In the genomic region with DNA sequence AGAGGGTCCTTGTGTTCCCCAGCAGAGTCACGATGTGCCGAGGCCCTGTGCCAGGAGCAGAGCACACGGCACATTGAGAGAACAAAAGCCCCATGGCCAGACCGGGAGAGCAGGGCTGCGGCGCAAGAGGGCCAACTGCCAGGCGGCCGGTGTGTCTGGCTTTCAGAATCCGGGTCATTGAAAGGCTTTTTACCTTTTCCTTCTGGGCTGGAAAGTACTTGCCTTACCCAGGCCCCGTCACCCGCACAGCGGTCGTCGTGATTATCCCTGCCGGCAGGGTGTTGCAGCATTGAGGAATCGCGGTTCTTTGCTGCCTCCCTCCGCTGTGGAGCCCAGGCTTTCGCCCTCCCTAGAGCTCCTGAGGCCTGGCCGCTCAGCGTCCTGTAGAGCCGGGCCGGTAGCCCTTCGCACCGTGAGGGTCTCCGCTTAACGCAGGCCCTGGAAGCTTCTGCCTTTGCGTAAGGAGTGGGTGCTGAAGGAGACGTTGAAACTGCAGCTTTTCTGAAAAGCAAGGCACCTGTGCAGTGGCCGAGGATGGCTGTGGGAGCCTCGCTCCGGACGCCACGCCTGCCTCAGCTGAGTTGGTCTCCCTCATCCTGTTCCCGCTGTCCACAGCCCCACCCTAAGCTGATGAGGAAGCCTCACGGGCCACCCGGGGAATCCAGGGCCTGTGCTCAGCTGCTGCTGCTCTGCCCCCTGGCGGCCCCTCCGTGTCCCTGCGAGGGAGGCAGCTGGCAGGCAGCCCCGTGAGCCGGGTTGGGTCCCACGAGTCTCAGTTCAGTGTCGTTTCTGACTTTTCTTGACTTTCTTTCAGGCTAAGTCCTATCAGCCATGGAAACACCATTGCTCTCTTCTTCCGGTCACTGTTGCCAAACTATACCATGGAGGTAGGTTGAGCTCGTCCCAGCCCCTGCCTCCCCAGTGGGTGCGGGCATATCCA, we compare ENCODE assay signal across 1 cellular context.
A peak's percentile ranks its signal among the peaks of the same experiment; 100 is the strongest.
TF ChIP-seq lines count a peak whose summit lies in the region.

No MANE protein-coding gene starts in this region.

TF ChIP-seq in HepG2, 621 proteins besides CTCF, POLR2A, EP300 and RAD21 (continued from another document and continues in another):
- TF ChIP-seq, protein P1, sequence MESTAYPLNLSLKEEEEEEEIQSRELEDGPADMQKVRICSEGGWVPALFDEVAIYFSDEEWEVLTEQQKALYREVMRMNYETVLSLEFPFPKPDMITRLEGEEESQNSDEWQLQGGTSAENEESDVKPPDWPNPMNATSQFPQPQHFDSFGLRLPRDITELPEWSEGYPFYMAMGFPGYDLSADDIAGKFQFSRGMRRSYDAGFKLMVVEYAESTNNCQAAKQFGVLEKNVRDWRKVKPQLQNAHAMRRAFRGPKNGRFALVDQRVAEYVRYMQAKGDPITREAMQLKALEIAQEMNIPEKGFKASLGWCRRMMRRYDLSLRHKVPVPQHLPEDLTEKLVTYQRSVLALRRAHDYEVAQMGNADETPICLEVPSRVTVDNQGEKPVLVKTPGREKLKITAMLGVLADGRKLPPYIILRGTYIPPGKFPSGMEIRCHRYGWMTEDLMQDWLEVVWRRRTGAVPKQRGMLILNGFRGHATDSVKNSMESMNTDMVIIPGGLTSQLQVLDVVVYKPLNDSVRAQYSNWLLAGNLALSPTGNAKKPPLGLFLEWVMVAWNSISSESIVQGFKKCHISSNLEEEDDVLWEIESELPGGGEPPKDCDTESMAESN (CRISPR knock-in tag; conservative IDR thresholded peaks at IDR 0.05) = no peak; the same call in 1 of the 2 replicates
- TF ChIP-seq HNF4A (CRISPR knock-in tag; IDR thresholded peaks at IDR 0.05) (no peak), ZNF543 (CRISPR knock-in tag; IDR thresholded peaks at IDR 0.05) (no peak), ZNF766 (CRISPR knock-in tag; IDR thresholded peaks at IDR 0.05; ENCODE audit: borderline replicate concordance) (no peak), ZNF749 (CRISPR knock-in tag; IDR thresholded peaks at IDR 0.05; ENCODE audit: borderline replicate concordance) (0 out of 2 replicates have a peak, but pooled peaks have one; percentile 65), ZNF367 (CRISPR knock-in tag; IDR thresholded peaks at IDR 0.05; ENCODE audit: borderline replicate concordance) (0 out of 2 replicates have a peak, but pooled peaks have one; percentile 19), ZFX (CRISPR knock-in tag; IDR thresholded peaks at IDR 0.05; ENCODE audit: low read depth) (peak; percentile 73; the same call in 1 of the 2 replicates), NFE2 (CRISPR knock-in tag; IDR thresholded peaks at IDR 0.05) (no peak), ZZZ3 (CRISPR knock-in tag; IDR thresholded peaks at IDR 0.05; ENCODE audit: borderline replicate concordance) (no peak), ZNF10 (CRISPR knock-in tag; IDR thresholded peaks at IDR 0.05; ENCODE audit: borderline replicate concordance, low read depth) (no peak), ZFP36L1 (CRISPR knock-in tag; IDR thresholded peaks at IDR 0.05) (no peak), NR2F2 (IDR thresholded peaks at IDR 0.05; ENCODE audit: borderline replicate concordance, low read depth) (no peak), SRSF4 (IDR thresholded peaks at IDR 0.05; ENCODE audit: low read depth, low read length, poor library complexity, severe bottlenecking) (no peak), ZFP1 (CRISPR knock-in tag; IDR thresholded peaks at IDR 0.05) (no peak), ZNF337 (CRISPR knock-in tag; IDR thresholded peaks at IDR 0.05; ENCODE audit: borderline replicate concordance, low read depth) (no peak), LCORL (IDR thresholded peaks at IDR 0.05) (no peak), LCORL (CRISPR knock-in tag; IDR thresholded peaks at IDR 0.05) (no peak), SIN3A (IDR thresholded peaks at IDR 0.05; ENCODE audit: borderline replicate concordance, low read depth, low read length) (no peak), MIXL1 (CRISPR knock-in tag; IDR thresholded peaks at IDR 0.05) (no peak), NRL (CRISPR knock-in tag; IDR thresholded peaks at IDR 0.05; ENCODE audit: borderline replicate concordance) (no peak), NCOA1 (CRISPR knock-in tag; IDR thresholded peaks at IDR 0.05) (no peak), IRX3 (CRISPR knock-in tag; IDR thresholded peaks at IDR 0.05; ENCODE audit: borderline replicate concordance, low read depth) (no peak), HOXD1 (CRISPR knock-in tag; IDR thresholded peaks at IDR 0.05) (0 out of 2 replicates have a peak, but pooled peaks have one; percentile 35), AGO2 (optimal IDR thresholded peaks at IDR 0.05; ENCODE audit: low read depth, low read length) (peak; percentile 96), PHF21A (CRISPR knock-in tag; IDR thresholded peaks at IDR 0.05) (no peak), RFXAP (CRISPR knock-in tag; IDR thresholded peaks at IDR 0.05; ENCODE audit: borderline replicate concordance) (no peak), MYC (CRISPR knock-in tag; IDR thresholded peaks at IDR 0.05; ENCODE audit: borderline replicate concordance) (peak; percentile 56), WIZ (CRISPR knock-in tag; IDR thresholded peaks at IDR 0.05) (peak; percentile 66; the same call in 1 of the 2 replicates), JUND (CRISPR knock-in tag; IDR thresholded peaks at IDR 0.05) (no peak)
- TF ChIP-seq, protein P2, sequence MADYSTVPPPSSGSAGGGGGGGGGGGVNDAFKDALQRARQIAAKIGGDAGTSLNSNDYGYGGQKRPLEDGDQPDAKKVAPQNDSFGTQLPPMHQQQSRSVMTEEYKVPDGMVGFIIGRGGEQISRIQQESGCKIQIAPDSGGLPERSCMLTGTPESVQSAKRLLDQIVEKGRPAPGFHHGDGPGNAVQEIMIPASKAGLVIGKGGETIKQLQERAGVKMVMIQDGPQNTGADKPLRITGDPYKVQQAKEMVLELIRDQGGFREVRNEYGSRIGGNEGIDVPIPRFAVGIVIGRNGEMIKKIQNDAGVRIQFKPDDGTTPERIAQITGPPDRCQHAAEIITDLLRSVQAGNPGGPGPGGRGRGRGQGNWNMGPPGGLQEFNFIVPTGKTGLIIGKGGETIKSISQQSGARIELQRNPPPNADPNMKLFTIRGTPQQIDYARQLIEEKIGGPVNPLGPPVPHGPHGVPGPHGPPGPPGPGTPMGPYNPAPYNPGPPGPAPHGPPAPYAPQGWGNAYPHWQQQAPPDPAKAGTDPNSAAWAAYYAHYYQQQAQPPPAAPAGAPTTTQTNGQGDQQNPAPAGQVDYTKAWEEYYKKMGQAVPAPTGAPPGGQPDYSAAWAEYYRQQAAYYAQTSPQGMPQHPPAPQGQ (CRISPR knock-in tag; IDR thresholded peaks at IDR 0.05; ENCODE audit: borderline replicate concordance) = no peak
- TF ChIP-seq, protein P3, sequence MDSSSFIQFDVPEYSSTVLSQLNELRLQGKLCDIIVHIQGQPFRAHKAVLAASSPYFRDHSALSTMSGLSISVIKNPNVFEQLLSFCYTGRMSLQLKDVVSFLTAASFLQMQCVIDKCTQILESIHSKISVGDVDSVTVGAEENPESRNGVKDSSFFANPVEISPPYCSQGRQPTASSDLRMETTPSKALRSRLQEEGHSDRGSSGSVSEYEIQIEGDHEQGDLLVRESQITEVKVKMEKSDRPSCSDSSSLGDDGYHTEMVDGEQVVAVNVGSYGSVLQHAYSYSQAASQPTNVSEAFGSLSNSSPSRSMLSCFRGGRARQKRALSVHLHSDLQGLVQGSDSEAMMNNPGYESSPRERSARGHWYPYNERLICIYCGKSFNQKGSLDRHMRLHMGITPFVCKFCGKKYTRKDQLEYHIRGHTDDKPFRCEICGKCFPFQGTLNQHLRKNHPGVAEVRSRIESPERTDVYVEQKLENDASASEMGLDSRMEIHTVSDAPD (CRISPR knock-in tag; IDR thresholded peaks at IDR 0.05) = no peak
- TF ChIP-seq, protein P4, sequence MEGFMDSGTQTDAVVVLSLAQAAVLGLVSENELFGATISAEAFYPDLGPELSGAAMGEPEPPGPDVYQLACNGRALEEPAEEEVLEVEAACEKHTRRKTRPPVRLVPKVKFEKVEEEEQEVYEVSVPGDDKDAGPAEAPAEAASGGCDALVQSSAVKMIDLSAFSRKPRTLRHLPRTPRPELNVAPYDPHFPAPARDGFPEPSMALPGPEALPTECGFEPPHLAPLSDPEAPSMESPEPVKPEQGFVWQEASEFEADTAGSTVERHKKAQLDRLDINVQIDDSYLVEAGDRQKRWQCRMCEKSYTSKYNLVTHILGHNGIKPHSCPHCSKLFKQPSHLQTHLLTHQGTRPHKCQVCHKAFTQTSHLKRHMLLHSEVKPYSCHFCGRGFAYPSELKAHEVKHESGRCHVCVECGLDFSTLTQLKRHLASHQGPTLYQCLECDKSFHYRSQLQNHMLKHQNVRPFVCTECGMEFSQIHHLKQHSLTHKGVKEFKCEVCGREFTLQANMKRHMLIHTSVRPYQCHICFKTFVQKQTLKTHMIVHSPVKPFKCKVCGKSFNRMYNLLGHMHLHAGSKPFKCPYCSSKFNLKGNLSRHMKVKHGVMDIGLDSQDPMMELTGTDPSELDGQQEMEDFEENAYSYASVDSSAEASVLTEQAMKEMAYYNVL (CRISPR knock-in tag; IDR thresholded peaks at IDR 0.05; ENCODE audit: borderline replicate concordance) = no peak
- TF ChIP-seq, protein P5, sequence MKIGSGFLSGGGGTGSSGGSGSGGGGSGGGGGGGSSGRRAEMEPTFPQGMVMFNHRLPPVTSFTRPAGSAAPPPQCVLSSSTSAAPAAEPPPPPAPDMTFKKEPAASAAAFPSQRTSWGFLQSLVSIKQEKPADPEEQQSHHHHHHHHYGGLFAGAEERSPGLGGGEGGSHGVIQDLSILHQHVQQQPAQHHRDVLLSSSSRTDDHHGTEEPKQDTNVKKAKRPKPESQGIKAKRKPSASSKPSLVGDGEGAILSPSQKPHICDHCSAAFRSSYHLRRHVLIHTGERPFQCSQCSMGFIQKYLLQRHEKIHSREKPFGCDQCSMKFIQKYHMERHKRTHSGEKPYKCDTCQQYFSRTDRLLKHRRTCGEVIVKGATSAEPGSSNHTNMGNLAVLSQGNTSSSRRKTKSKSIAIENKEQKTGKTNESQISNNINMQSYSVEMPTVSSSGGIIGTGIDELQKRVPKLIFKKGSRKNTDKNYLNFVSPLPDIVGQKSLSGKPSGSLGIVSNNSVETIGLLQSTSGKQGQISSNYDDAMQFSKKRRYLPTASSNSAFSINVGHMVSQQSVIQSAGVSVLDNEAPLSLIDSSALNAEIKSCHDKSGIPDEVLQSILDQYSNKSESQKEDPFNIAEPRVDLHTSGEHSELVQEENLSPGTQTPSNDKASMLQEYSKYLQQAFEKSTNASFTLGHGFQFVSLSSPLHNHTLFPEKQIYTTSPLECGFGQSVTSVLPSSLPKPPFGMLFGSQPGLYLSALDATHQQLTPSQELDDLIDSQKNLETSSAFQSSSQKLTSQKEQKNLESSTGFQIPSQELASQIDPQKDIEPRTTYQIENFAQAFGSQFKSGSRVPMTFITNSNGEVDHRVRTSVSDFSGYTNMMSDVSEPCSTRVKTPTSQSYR (CRISPR knock-in tag; IDR thresholded peaks at IDR 0.05; ENCODE audit: borderline replicate concordance) = no peak
- TF ChIP-seq, protein P6, sequence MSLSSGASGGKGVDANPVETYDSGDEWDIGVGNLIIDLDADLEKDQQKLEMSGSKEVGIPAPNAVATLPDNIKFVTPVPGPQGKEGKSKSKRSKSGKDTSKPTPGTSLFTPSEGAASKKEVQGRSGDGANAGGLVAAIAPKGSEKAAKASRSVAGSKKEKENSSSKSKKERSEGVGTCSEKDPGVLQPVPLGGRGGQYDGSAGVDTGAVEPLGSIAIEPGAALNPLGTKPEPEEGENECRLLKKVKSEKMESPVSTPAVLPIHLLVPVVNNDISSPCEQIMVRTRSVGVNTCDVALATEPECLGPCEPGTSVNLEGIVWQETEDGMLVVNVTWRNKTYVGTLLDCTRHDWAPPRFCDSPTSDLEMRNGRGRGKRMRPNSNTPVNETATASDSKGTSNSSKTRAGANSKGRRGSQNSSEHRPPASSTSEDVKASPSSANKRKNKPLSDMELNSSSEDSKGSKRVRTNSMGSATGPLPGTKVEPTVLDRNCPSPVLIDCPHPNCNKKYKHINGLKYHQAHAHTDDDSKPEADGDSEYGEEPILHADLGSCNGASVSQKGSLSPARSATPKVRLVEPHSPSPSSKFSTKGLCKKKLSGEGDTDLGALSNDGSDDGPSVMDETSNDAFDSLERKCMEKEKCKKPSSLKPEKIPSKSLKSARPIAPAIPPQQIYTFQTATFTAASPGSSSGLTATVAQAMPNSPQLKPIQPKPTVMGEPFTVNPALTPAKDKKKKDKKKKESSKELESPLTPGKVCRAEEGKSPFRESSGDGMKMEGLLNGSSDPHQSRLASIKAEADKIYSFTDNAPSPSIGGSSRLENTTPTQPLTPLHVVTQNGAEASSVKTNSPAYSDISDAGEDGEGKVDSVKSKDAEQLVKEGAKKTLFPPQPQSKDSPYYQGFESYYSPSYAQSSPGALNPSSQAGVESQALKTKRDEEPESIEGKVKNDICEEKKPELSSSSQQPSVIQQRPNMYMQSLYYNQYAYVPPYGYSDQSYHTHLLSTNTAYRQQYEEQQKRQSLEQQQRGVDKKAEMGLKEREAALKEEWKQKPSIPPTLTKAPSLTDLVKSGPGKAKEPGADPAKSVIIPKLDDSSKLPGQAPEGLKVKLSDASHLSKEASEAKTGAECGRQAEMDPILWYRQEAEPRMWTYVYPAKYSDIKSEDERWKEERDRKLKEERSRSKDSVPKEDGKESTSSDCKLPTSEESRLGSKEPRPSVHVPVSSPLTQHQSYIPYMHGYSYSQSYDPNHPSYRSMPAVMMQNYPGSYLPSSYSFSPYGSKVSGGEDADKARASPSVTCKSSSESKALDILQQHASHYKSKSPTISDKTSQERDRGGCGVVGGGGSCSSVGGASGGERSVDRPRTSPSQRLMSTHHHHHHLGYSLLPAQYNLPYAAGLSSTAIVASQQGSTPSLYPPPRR (CRISPR knock-in tag; IDR thresholded peaks at IDR 0.05; ENCODE audit: borderline replicate concordance) = no peak
- TF ChIP-seq, protein P7, sequence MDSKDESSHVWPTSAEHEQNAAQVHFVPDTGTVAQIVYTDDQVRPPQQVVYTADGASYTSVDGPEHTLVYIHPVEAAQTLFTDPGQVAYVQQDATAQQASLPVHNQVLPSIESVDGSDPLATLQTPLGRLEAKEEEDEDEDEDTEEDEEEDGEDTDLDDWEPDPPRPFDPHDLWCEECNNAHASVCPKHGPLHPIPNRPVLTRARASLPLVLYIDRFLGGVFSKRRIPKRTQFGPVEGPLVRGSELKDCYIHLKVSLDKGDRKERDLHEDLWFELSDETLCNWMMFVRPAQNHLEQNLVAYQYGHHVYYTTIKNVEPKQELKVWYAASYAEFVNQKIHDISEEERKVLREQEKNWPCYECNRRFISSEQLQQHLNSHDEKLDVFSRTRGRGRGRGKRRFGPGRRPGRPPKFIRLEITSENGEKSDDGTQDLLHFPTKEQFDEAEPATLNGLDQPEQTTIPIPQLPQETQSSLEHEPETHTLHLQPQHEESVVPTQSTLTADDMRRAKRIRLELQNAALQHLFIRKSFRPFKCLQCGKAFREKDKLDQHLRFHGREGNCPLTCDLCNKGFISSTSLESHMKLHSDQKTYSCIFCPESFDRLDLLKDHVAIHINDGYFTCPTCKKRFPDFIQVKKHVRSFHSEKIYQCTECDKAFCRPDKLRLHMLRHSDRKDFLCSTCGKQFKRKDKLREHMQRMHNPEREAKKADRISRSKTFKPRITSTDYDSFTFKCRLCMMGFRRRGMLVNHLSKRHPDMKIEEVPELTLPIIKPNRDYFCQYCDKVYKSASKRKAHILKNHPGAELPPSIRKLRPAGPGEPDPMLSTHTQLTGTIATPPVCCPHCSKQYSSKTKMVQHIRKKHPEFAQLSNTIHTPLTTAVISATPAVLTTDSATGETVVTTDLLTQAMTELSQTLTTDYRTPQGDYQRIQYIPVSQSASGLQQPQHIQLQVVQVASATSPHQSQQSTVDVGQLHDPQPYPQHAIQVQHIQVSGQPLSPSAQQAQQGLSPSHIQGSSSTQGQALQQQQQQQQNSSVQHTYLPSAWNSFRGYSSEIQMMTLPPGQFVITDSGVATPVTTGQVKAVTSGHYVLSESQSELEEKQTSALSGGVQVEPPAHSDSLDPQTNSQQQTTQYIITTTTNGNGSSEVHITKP (CRISPR knock-in tag; IDR thresholded peaks at IDR 0.05; ENCODE audit: low read depth) = no peak
